24 cellular contexts compared by ENCODE assay signal in genomic region chr16:1926223-1926718, GRCh38. TPM values are rescaled to one million over a fixed set of nuclear protein-coding genes. Genes with fewer than 3 reads are reported as not detected.
"Had no signal": no experiment of that assay in that cellular context is flagged by ENCODE, and none has a peak within 500 bp of the region (broad histone marks: within the 10 kb centered on the region; RNA-seq: fewer than 3 reads in every experiment).

No MANE protein-coding gene starts in this region.

- DNase-seq: activated CD4-positive, alpha-beta T cell treated with anti-CD3 and anti-CD28 coated beads for 4 hours; activated CD8-positive, alpha-beta memory T cell treated with anti-CD3 and anti-CD28 coated beads, Interleukin-2, amount 50 U/mL, for 4 hours; activated CD8-positive, alpha-beta T cell treated with anti-CD3 and anti-CD28 coated beads for 36 hours; activated gamma-delta T cell treated with Interleukin-2 at 50 U/mL for 16 hours; activated naive CD4-positive, alpha-beta T cell treated with anti-CD3 and anti-CD28 coated beads, Interleukin-2, amount 10 ng/mL, durations not matched to agents 7 days and 5 days; activated naive CD8-positive, alpha-beta T cell treated with anti-CD3 and anti-CD28 coated beads for 36 hours; activated T-cell treated with anti-CD3 and anti-CD28 coated beads, Interleukin-2, amount 50 U/mL, for 72 hours; aorta; central memory CD4-positive, alpha-beta T cell; Kasumi-1; NCI-H1105 treated with DMSO at 0.1 percent for 48 hours; NCI-H1436 treated with DMSO at 0.1 percent for 48 hours; NCI-H187; NCI-H2081; NCI-H510A treated with DMSO at 0.1 percent for 48 hours; NCI-H69; NK-92 treated with Interleukin-12 subunit alpha and Interleukin-12 subunit beta, amount 100 ng/mL, for 24 hours; PC-3; SHP77 had no signal

- H3K9me3 ChIP-seq: SJSA1 had no signal

- H3K27ac ChIP-seq: SJSA1 had no signal

- H3K36me3 ChIP-seq: SJSA1 had no signal

- FAIRE-seq: bronchial epithelial cell, RCC 7860 had no signal

- H3K4me3 ChIP-seq: SJSA1 had no signal

- ATAC-seq: activated CD4-positive, CD25-positive, alpha-beta regulatory T cell treated with anti-CD3 and anti-CD28 coated beads, Interleukin-2, amount 50 U/mL, for 24 hours; activated CD8-positive, alpha-beta T cell treated with anti-CD3 and anti-CD28 coated beads for 36 hours; activated T-cell treated with anti-CD3 and anti-CD28 coated beads, Interleukin-2, amount 50 U/mL, for 72 hours; PC-3 had no signal

RNA-seq across cellular contexts. Expression of gene HS3ST6, which starts 8.1 kb away (rescaled TPM):
- total RNA-seq: activated CD8-positive, alpha-beta T cell treated with anti-CD3 and anti-CD28 coated beads for 36 hours; activated naive CD8-positive, alpha-beta T cell treated with anti-CD3 and anti-CD28 coated beads for 36 hours; activated T-cell treated with anti-CD3 and anti-CD28 coated beads, Interleukin-2, amount 50 U/mL, for 72 hours; activated T-helper 2 cell treated with anti-CD3 and anti-CD28 coated beads, Interferon-gamma antibody, Interleukin-2, Interleukin-4, amounts not matched to agents 10 μg/mL and 5 μg/mL and 100 μg/mL, durations not matched to agents 14 hours and 24 hours and 36 hours; aorta; bronchial epithelial cell; PC-3; SJSA1 had no signal

RNA-seq across cellular contexts. Expression of gene RPL3L, which starts 28.2 kb away (rescaled TPM):
- total RNA-seq: activated CD8-positive, alpha-beta T cell treated with anti-CD3 and anti-CD28 coated beads for 36 hours; activated naive CD8-positive, alpha-beta T cell treated with anti-CD3 and anti-CD28 coated beads for 36 hours; aorta; SJSA1 had no signal
- polyA plus RNA-seq: aorta had no signal
